Comparison of ENCODE assay signal across 8 cellular contexts in the genomic region with DNA sequence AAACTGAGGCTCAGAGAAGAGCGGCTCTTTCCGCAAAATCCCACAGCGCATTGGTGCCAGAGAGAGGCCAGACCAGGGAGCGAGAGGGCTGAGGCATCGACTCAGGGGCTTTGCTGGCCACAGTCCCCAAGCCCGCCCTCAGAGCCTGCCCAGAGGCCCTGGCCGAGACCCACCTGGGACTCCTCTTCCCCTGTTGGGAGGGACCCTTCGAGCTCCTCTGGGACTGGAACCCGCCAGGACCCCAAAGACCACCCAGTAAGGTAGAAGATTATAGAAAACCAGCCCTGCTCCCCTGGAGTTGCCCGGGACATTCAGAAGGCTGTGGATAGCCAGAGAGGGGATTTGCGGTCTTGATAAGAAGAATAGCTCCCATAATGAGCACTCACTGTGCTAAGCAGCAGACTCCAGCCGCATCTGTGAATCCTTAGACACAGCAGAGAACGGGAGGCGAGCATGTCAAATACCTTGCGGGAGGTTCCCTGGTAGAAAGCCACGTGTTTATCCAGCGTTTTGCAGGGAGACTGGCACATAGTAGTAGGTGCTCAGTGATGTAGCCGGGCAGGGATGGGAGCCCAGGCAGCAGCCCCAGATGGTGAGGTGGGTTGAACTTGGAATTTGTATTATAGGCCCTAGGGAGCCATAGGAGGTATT. TPM values are rescaled to one million over a fixed set of nuclear protein-coding genes. Genes with fewer than 3 reads are reported as not detected.
A peak's percentile ranks its signal among the peaks of the same experiment; 100 is the strongest.
DNase-seq lines count a peak whose midpoint lies in the region; ATAC-seq and TF ChIP-seq lines count a peak whose summit lies in the region.

No MANE protein-coding gene starts in this region.

- peaks cover 13% of the 10 kb centered on the region; the same call in 1 of the 2 replicates for H3K79me2 ChIP-seq in GM23248 (ENCODE audit: insufficient read depth)

- peak overlapping the region; percentile 86 for H3K4me2 ChIP-seq in GM23248 (ENCODE audit: unreplicated experiment)

- H3K4me3 ChIP-seq in GM23248 (peak overlapping the region; percentile 72), WERI-Rb-1 (ENCODE audit: low read depth, low read length) (peak overlapping the region; percentile 76)
- H3K4me3 ChIP-seq in CD8-positive, alpha-beta memory T cell (ENCODE audit: low read length) = no peak overlapping the region

- no peak overlapping the region for H3K27ac ChIP-seq in GM23248
- H3K27ac ChIP-seq in WERI-Rb-1 = peak overlapping the region; percentile 79
- H3K27ac ChIP-seq in CD8-positive, alpha-beta memory T cell (ENCODE audit: low read depth, low read length) = no peak overlapping the region

- 0 out of 2 replicates have a peak, but pooled peaks cover 15% of the 10 kb centered on the region for H3F3A ChIP-seq in GM23248 (ENCODE audit: insufficient read depth)

- no peak for TF ChIP-seq CTCF in WERI-Rb-1 (IDR thresholded peaks at IDR 0.05; ENCODE audit: low read depth, low read length)

- no peaks in the 10 kb centered on the region for H4K20me1 ChIP-seq in GM23248 (ENCODE audit: insufficient read depth)

- peak; percentile 0 for ATAC-seq in sciatic nerve
- ATAC-seq in HG03342 (IDR thresholded peaks at IDR 0.05; ENCODE audit: unreplicated experiment) = no peak

- peak overlapping the region; percentile 80 for H2AFZ ChIP-seq in GM23248

- H3K9ac ChIP-seq in GM23248 = peak overlapping the region; percentile 73

- H3K9me3 Mint-ChIP-seq in CD8-positive, alpha-beta memory T cell = no peaks in the 10 kb centered on the region

- no peaks in the 10 kb centered on the region for H3K9me2 ChIP-seq in GM23248 (ENCODE audit: insufficient read depth)

- peaks cover 2 to 21% (median 4%) of the 10 kb centered on the region in 3 donors for H3K4me1 Mint-ChIP-seq in CD8-positive, alpha-beta memory T cell

- H3K27me3 ChIP-seq in GM23248 (replicated peaks; ENCODE audit: insufficient read depth) = no peaks in the 10 kb centered on the region
- H3K27me3 ChIP-seq in WERI-Rb-1 (ENCODE audit: insufficient read depth, low read depth, severe bottlenecking) = no peaks in the 10 kb centered on the region
- no peaks in the 10 kb centered on the region for H3K27me3 ChIP-seq in CD8-positive, alpha-beta memory T cell (ENCODE audit: insufficient read depth, low read length, poor library complexity, severe bottlenecking)

- WGBS in GM23248 (ENCODE audit: low coverage in 1 of 2, low lambda C conversion rate in 2 of 2, missing lambda C conversion rate in 2 of 2), 2 experiments = 22 to 29% methylated on average over 17 to 18 of the region's 18 CpGs

- POLR2A ChIA-PET in CD8-positive, alpha-beta memory T cell (lab: Charles Lee) = no interaction called here

- intact Hi-C loops in head of caudate nucleus (cut with DNase I) = loop anchor here (10.0 kb wide), 1 partner anchor 143 kb away; a partner anchor contains a TSS
- intact Hi-C loops in sciatic nerve (cut with DNase I) = no loop called here

- H3K27ac Mint-ChIP-seq in CD8-positive, alpha-beta memory T cell = peak overlapping the region in 1 of 8 donors; percentile 66

- H3K9me3 ChIP-seq in GM23248 (ENCODE audit: low read depth) (no peaks in the 10 kb centered on the region), WERI-Rb-1 (ENCODE audit: severe bottlenecking) (no peaks in the 10 kb centered on the region)
- no peaks in the 10 kb centered on the region for H3K9me3 ChIP-seq in CD8-positive, alpha-beta memory T cell (ENCODE audit: low read length)

- CTCF ChIA-PET in CD8-positive, alpha-beta memory T cell (lab: Charles Lee) = interaction anchor here (1.6 kb wide), 1 partner anchor 11 kb away, joined by 3 read pairs; no protein-coding TSS in a partner anchor

- H3K36me3 ChIP-seq in GM23248 (ENCODE audit: low read depth) (no peaks in the 10 kb centered on the region; the same call in 1 of the 2 replicates), WERI-Rb-1 (peaks cover 15% of the 10 kb centered on the region)
- no peaks in the 10 kb centered on the region for H3K36me3 ChIP-seq in CD8-positive, alpha-beta memory T cell (ENCODE audit: insufficient read depth, low read length)

- DNase-seq in GM23248 = no peak
- DNase-seq in WERI-Rb-1 = peak; percentile 74
- DNase-seq in head of caudate nucleus = peak in 32 of 42 donors; percentile 28 to 81 (median 55)
- DNase-seq in sciatic nerve (ENCODE audit: low spot score) = no peak
- no peak for DNase-seq in DMS153 treated with DMSO at 0.1 percent for 48 hours (lab: John Stamatoyannopoulos, UW; ENCODE audit: unreplicated experiment)
- DNase-seq in CD8-positive, alpha-beta memory T cell = no peak
- no peak for DNase-seq in RKO (ENCODE audit: low spot score)

- H3K27me3 Mint-ChIP-seq in CD8-positive, alpha-beta memory T cell = peaks cover 0 to 5% of the 10 kb centered on the region in 2 donors

- peak overlapping the region in 2 of 7 donors; percentile 26 to 44 for H3K4me3 Mint-ChIP-seq in CD8-positive, alpha-beta memory T cell

- H3K36me3 Mint-ChIP-seq in CD8-positive, alpha-beta memory T cell = peaks cover 1 to 9% (median 4%) of the 10 kb centered on the region in 3 donors

- peaks cover 34% of the 10 kb centered on the region for H3K4me1 ChIP-seq in GM23248 (ENCODE audit: insufficient read depth)
- peaks cover 5% of the 10 kb centered on the region for H3K4me1 ChIP-seq in CD8-positive, alpha-beta memory T cell (ENCODE audit: insufficient read depth, low read length)

- in situ Hi-C loops in GM23248 (cut with MboI) = no loop called here

RNA-seq across cellular contexts. Expression of a gene that starts 0.7 kb away (rescaled TPM):
- 51.8 and 52.9 TPM in 2 replicates for total RNA-seq in GM23248 (2014; rRNA removed; shearing (Covaris generic))
- 157 and 159 TPM in 2 replicates for polyA plus RNA-seq in GM23248 (2016; fragmentation: Nextera tagmentation; extraction: Ambion mirVana)
- total RNA-seq in sciatic nerve = 61.0 TPM
- total RNA-seq in CD8-positive, alpha-beta memory T cell = 10 to 100 TPM; 15.8 to 20.0 TPM
- 0.23 TPM for polyA plus RNA-seq in CD8-positive, alpha-beta memory T cell

RNA-seq across cellular contexts. Expression of a gene that starts 21.3 kb away (rescaled TPM):
- total RNA-seq in GM23248 (2014; rRNA removed; shearing (Covaris generic)) = 78.8 and 88.0 TPM in 2 replicates
- 81.1 and 82.0 TPM in 2 replicates for polyA plus RNA-seq in GM23248 (2016; fragmentation: Nextera tagmentation; extraction: Ambion mirVana)
- 108 TPM for total RNA-seq in sciatic nerve
- total RNA-seq in CD8-positive, alpha-beta memory T cell = 10 to 100 TPM; 52.3 to 54.0 TPM
- polyA plus RNA-seq in CD8-positive, alpha-beta memory T cell = 54.7 TPM

RNA-seq across cellular contexts. Expression of a gene that starts 23.7 kb away (rescaled TPM):
- total RNA-seq in GM23248 (2014; rRNA removed; shearing (Covaris generic)) = 54.5 and 57.4 TPM in 2 replicates
- 226 and 232 TPM in 2 replicates for polyA plus RNA-seq in GM23248 (2016; fragmentation: Nextera tagmentation; extraction: Ambion mirVana)
- total RNA-seq in sciatic nerve = 285 TPM
- 10 to 100 TPM; 18.9 to 19.3 TPM for total RNA-seq in CD8-positive, alpha-beta memory T cell
- 7.9 TPM for polyA plus RNA-seq in CD8-positive, alpha-beta memory T cell

RNA-seq across cellular contexts. Expression of a gene that starts 38.7 kb away (rescaled TPM):
- total RNA-seq in GM23248 (2014; rRNA removed; shearing (Covaris generic)) = 45.5 and 61.0 TPM in 2 replicates
- polyA plus RNA-seq in GM23248 (2016; fragmentation: Nextera tagmentation; extraction: Ambion mirVana) = 33.7 and 40.1 TPM in 2 replicates
- 19.6 TPM for total RNA-seq in sciatic nerve
- total RNA-seq in CD8-positive, alpha-beta memory T cell = 10 to 100 TPM; 32.9 to 43.2 TPM
- 28.7 TPM for polyA plus RNA-seq in CD8-positive, alpha-beta memory T cell

RNA-seq across cellular contexts. Expression of a gene that starts 52.5 kb away (rescaled TPM):
- 5.5 and 16.6 TPM in 2 replicates for total RNA-seq in GM23248 (2014; rRNA removed; shearing (Covaris generic))
- polyA plus RNA-seq in GM23248 (2016; fragmentation: Nextera tagmentation; extraction: Ambion mirVana) = 8.8 and 9.4 TPM in 2 replicates
- 2.0 TPM for total RNA-seq in sciatic nerve
- 1 to 10 TPM; 1.4 to 2.5 TPM for total RNA-seq in CD8-positive, alpha-beta memory T cell
- polyA plus RNA-seq in CD8-positive, alpha-beta memory T cell = 0.89 TPM

Comparison
In these comparisons a context has a peak if more than half of its experiments do, and no peak if none do; other contexts are left out.
1. DNase-seq: peak in WERI-Rb-1 (single experiment) and head of caudate nucleus (32 of 42); none in GM23248 (single experiment), sciatic nerve (single experiment), DMS153 treated with DMSO at 0.1 percent for 48 hours (single experiment), CD8-positive, alpha-beta memory T cell (0 of 5) and RKO (single experiment).